ENCODE assay signal across 8 cellular contexts in the genomic region with DNA sequence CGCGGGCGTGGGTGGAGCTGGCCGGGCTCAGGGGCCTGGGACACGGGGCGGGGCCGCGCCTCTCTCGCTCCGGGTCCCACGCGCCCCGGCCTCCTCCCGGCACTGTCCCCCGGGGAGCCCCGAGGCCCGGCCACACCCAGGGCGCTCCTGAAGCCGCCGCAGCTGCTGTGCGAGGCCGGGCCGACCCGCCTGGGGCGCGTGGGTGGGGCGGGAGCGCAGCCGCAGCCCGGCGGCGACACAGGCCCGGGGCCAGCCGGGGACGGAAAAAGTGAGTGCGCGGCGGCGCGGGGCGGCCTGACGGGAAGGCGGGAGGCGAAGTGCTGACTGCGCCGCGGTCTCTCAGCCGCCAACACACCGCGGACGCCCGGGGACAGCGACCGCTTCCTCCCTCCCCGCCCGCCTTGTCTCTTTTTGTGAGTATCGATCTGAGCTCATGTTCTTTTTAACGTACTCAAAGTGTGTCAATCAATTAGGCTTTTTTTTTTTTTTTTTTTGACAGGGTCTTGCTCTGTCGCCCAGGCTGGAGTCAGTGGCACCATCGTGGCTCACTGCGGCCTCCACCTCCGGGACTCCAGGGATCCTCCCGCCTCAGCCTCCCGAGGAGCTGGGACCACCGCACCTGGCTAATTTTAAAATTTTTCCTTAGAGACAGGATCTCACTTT. TPM values are rescaled to one million over a fixed set of nuclear protein-coding genes. Genes with fewer than 3 reads are reported as not detected.
DNase-seq lines count a peak whose midpoint lies in the region; ATAC-seq, FAIRE-seq and TF ChIP-seq lines count a peak whose summit lies in the region.

No MANE protein-coding gene starts in this region.

- H3K27me3 Mint-ChIP-seq in activated T-cell treated with anti-CD3 and anti-CD28 coated beads, Interleukin-2, amount 50 U/mL, for 4 hours (ENCODE audit: low read depth): no peaks in the 10 kb centered on the region
- H3K27me3 Mint-ChIP-seq in neural progenitor cell (ENCODE audit: insufficient read depth, low read depth): peaks cover 26% of the 10 kb centered on the region

- WGBS in suprapubic skin: 9% methylated on average over 26 of the region's 65 CpGs

- no peaks in the 10 kb centered on the region for H3K9me3 Mint-ChIP-seq in activated T-cell treated with anti-CD3 and anti-CD28 coated beads, Interleukin-2, amount 50 U/mL, for 4 hours
- H3K9me3 Mint-ChIP-seq in neural progenitor cell: no peaks in the 10 kb centered on the region

- H3K4me1 Mint-ChIP-seq in activated T-cell treated with anti-CD3 and anti-CD28 coated beads, Interleukin-2, amount 50 U/mL, for 4 hours (ENCODE audit: low read depth): peaks cover 36% of the 10 kb centered on the region
- peaks cover 19% of the 10 kb centered on the region for H3K4me1 Mint-ChIP-seq in neural progenitor cell

- H3K27ac Mint-ChIP-seq in neural progenitor cell: no peak overlapping the region

- H3F3A ChIP-seq in neural progenitor cell (ENCODE audit: low read depth): peaks cover 7% of the 10 kb centered on the region

- H3K79me2 ChIP-seq in neural progenitor cell (ENCODE audit: low read depth): no peaks in the 10 kb centered on the region

- peak; percentile 35 for TF ChIP-seq POLR2A in H54 (IDR thresholded peaks at IDR 0.05; ENCODE audit: low read depth, low read length)
- no peak for TF ChIP-seq POLR2A in suprapubic skin (IDR thresholded peaks at IDR 0.05)

- H3K4me3 Mint-ChIP-seq in activated T-cell treated with anti-CD3 and anti-CD28 coated beads, Interleukin-2, amount 50 U/mL, for 4 hours: peak overlapping the region; percentile 67
- peak overlapping the region; percentile 77 for H3K4me3 Mint-ChIP-seq in neural progenitor cell

- no peaks in the 10 kb centered on the region for H3K9me3 ChIP-seq in neural progenitor cell (ENCODE audit: low read depth)
- H3K9me3 ChIP-seq in suprapubic skin: no peaks in the 10 kb centered on the region

- H3K27me3 ChIP-seq in neural progenitor cell (peaks cover 37% of the 10 kb centered on the region), suprapubic skin (peaks cover 5% of the 10 kb centered on the region)

- no peaks in the 10 kb centered on the region for H4K20me1 ChIP-seq in neural progenitor cell (ENCODE audit: low read depth)

- peak overlapping the region; percentile 38 for H3K4me3 ChIP-seq in neural progenitor cell
- peak overlapping the region; percentile 51 for H3K4me3 ChIP-seq in suprapubic skin

- H3K36me3 ChIP-seq in neural progenitor cell (no peaks in the 10 kb centered on the region), suprapubic skin (no peaks in the 10 kb centered on the region)

- ATAC-seq in activated T-cell treated with anti-CD3 and anti-CD28 coated beads, Interleukin-2, amount 50 U/mL, for 4 hours: peak; percentile 81 to 86
- ATAC-seq in HG03025 (IDR thresholded peaks at IDR 0.05; ENCODE audit: low FRiP score, unreplicated experiment): no peak

- no peak overlapping the region for H3K27ac ChIP-seq in neural progenitor cell
- H3K27ac ChIP-seq in suprapubic skin: peak overlapping the region; percentile 42

- peak overlapping the region; percentile 79 for H2AFZ ChIP-seq in neural progenitor cell (replicated peaks)

- no peaks in the 10 kb centered on the region for H3K36me3 Mint-ChIP-seq in activated T-cell treated with anti-CD3 and anti-CD28 coated beads, Interleukin-2, amount 50 U/mL, for 4 hours (ENCODE audit: insufficient read depth)
- no peaks in the 10 kb centered on the region for H3K36me3 Mint-ChIP-seq in neural progenitor cell

- no peak for FAIRE-seq in H54 (lab: Jason Lieb, UNC)

- H3K9ac ChIP-seq in neural progenitor cell: no peak overlapping the region

- no peak for TF ChIP-seq EP300 in suprapubic skin (IDR thresholded peaks at IDR 0.05)

- H3K4me2 ChIP-seq in neural progenitor cell: peak overlapping the region; percentile 81

- H3K4me1 ChIP-seq in neural progenitor cell (no peaks in the 10 kb centered on the region), suprapubic skin (peaks cover 33% of the 10 kb centered on the region)

- DNase-seq in GF-D8 (lab: John Stamatoyannopoulos, UW) (peak; percentile 46), H54 (ENCODE audit: insufficient read length, low spot score) (no peak), NCI-H748 (lab: John Stamatoyannopoulos, UW; ENCODE audit: unreplicated experiment) (peak; percentile 73), fibroblast of peridontal ligament (ENCODE audit: extremely low read depth) (peak; percentile 22), neural progenitor cell (ENCODE audit: low spot score) (peak; percentile 79), suprapubic skin (ENCODE audit: low spot score in 2 of 2) (peak; percentile 86)
- DNase-seq in activated T-cell treated with anti-CD3 and anti-CD28 coated beads, Interleukin-2, amount 50 U/mL, for 4 hours: peak; percentile 80

- TF ChIP-seq CTCF in neural progenitor cell (IDR thresholded peaks at IDR 0.05): no peak
- peak in 1 of 2 donors; percentile 36 for TF ChIP-seq CTCF in suprapubic skin (IDR thresholded peaks at IDR 0.05)

RNA-seq across cellular contexts. Expression of gene PDCD1, which starts 14.5 kb away (rescaled TPM):
- total RNA-seq in activated T-cell treated with anti-CD3 and anti-CD28 coated beads, Interleukin-2, amount 50 U/mL, for 4 hours: 100 to 1,000 TPM in 1 of 3 donors, 10 to 100 TPM in 2; 60.5 to 102 (median 77.3) TPM
- total RNA-seq in neural progenitor cell (ENCODE audit: low replicate concordance): not detected in 2 replicates
- not detected for total RNA-seq in suprapubic skin

RNA-seq across cellular contexts. Expression of gene RTP5, which starts 25.3 kb away (rescaled TPM):
- under 1 TPM; 0.13 to 0.14 (median 0.13) TPM for total RNA-seq in activated T-cell treated with anti-CD3 and anti-CD28 coated beads, Interleukin-2, amount 50 U/mL, for 4 hours
- total RNA-seq in neural progenitor cell (ENCODE audit: low replicate concordance) (not detected in 2 replicates), suprapubic skin (not detected)

RNA-seq across cellular contexts. Expression of gene NEU4, which starts 35.2 kb away (rescaled TPM):
- total RNA-seq in activated T-cell treated with anti-CD3 and anti-CD28 coated beads, Interleukin-2, amount 50 U/mL, for 4 hours: under 1 TPM in 1 of 3 donors, not detected in 2; 0.65 TPM
- total RNA-seq in neural progenitor cell (ENCODE audit: low replicate concordance): 1.2 TPM in 1 of 2 replicates, not detected in the other
- total RNA-seq in suprapubic skin: under 1 TPM in 2 of 4 donors, not detected in 2; 0.21 to 0.70 TPM

Comparison
In these comparisons a context has a peak if more than half of its experiments do, and no peak if none do; other contexts are left out.
1. RNA of gene PDCD1, which starts 14.5 kb away (total RNA-seq): 60.5 to 102 TPM in activated T-cell treated with anti-CD3 and anti-CD28 coated beads, Interleukin-2, amount 50 U/mL, for 4 hours; not detected in suprapubic skin and not detected in neural progenitor cell; every median in the first group is over 10 times any median in the second.